ENCODE assay signal across 13 cellular contexts in genomic region chr11:16779436-16779835, GRCh38. TPM values are rescaled to one million over a fixed set of nuclear protein-coding genes. Genes with fewer than 3 reads are reported as not detected.
A peak's percentile ranks its signal among the peaks of the same experiment; 100 is the strongest.
DNase-seq lines count a peak whose midpoint lies in the region; ATAC-seq and TF ChIP-seq lines count a peak whose summit lies in the region.
"Had no signal": no experiment of that assay in that cellular context is flagged by ENCODE, and none has a peak within 500 bp of the region (broad histone marks: within the 10 kb centered on the region; RNA-seq: fewer than 3 reads in every experiment).

No MANE protein-coding gene starts in this region.

- H3K36me3 ChIP-seq in HCT116 (ENCODE audit: control insufficient read depth in 1 of 2, insufficient read depth in 2 of 2, low read length in 2 of 2) (no peaks in the 10 kb centered on the region), SJCRH30 (no peaks in the 10 kb centered on the region)
- H3K36me3 ChIP-seq: BE2C had no signal

- no peaks in the 10 kb centered on the region for H3K79me2 ChIP-seq in HCT116 (ENCODE audit: insufficient read depth, low read length)

- no peak for TF ChIP-seq CTCF in HCT116 (IDR thresholded peaks at IDR 0.05 in 2 of 3, conservative IDR thresholded peaks at IDR 0.05 in 1 of 3; ENCODE audit: borderline replicate concordance in 1 of 3, insufficient read depth in 1 of 3, low read depth in 2 of 3, low read length in 2 of 3)

- DNase-seq in A172 (ENCODE audit: low spot score) (peak; percentile 13), HCT116 (ENCODE audit: low read depth, low spot score) (peak; percentile 12), SKM-1 treated with dmso at 0.1 percent for 144 hours (lab: John Stamatoyannopoulos, UW; ENCODE audit: unreplicated experiment) (peak; percentile 73), iPS-NIHi7 (ENCODE audit: extremely low spot score) (peak; percentile 59), NCI-H1092 treated with DMSO at 0.1 percent for 48 hours (lab: John Stamatoyannopoulos, UW) (no peak), SJCRH30 (no peak), NCI-H526 treated with DMSO at 0.1 percent for 48 hours (lab: John Stamatoyannopoulos, UW) (no peak)
- DNase-seq in stimulated activated CD4-positive, alpha-beta T cell treated with anti-CD3 and anti-CD28 coated beads, Interleukin-4, amount 100 ng/mL, for 1 hour, result no peak
- DNase-seq: activated gamma-delta T cell; BE2C; NCI-H2171; stimulated activated CD4-positive, alpha-beta T cell treated with anti-CD3 and anti-CD28 coated beads, Interleukin-2, amount 100 ng/mL, for 24 hours had no signal

- ATAC-seq in HCT116, result peak; percentile 90
- ATAC-seq: stimulated activated effector memory CD8-positive, alpha-beta T cell treated with anti-CD3 and anti-CD28 coated beads, Interleukin-12 subunit alpha, Interleukin-12 subunit beta, amount 100 ng/mL, for 72 hours had no signal

- BruUV-seq in HCT116 (replicated peaks; lab: Mats Ljungman, UMichigan), result no TSS peak

- peak overlapping the region; percentile 54 for H3K4me2 ChIP-seq in HCT116 (ENCODE audit: low read length)

- H3K27ac ChIP-seq in HCT116 (ENCODE audit: low read depth, low read length) (no peak overlapping the region), SJCRH30 (no peak overlapping the region)

- H3K4me1 ChIP-seq in HCT116 (ENCODE audit: control insufficient read depth in 1 of 2, insufficient read depth in 2 of 2, low read length in 2 of 2), result peaks cover 35 to 45% of the 10 kb centered on the region in 2 experiments
- no peaks in the 10 kb centered on the region for H3K4me1 ChIP-seq in SJCRH30
- H3K4me1 ChIP-seq: BE2C had no signal

- no peak overlapping the region for H2AFZ ChIP-seq in HCT116 (ENCODE audit: low read depth, low read length, poor library complexity, severe bottlenecking)

- H3K9me2 ChIP-seq in HCT116 (ENCODE audit: insufficient read depth), result no peaks in the 10 kb centered on the region

- H3K9me3 ChIP-seq in HCT116 (ENCODE audit: control insufficient read depth in 1 of 2, insufficient read depth in 1 of 2, low read depth in 1 of 2, low read length in 2 of 2), result no peaks in the 10 kb centered on the region
- H3K9me3 ChIP-seq in SJCRH30 (replicated peaks), result no peaks in the 10 kb centered on the region
- H3K9me3 ChIP-seq: BE2C had no signal

- H3K9ac ChIP-seq in HCT116 (ENCODE audit: low read length), result no peak overlapping the region

- TF ChIP-seq RAD21 in HCT116 (IDR thresholded peaks at IDR 0.05; ENCODE audit: low read depth), result no peak

- POLR2A ChIA-PET in HCT116 (lab: Charles Lee), result no interaction called here

- no peak for TF ChIP-seq POLR2A in HCT116 (IDR thresholded peaks at IDR 0.05; ENCODE audit: borderline replicate concordance, extremely low read depth, insufficient read depth, insufficient read length)

- RAD21 ChIA-PET in HCT116 (lab: Charles Lee; ENCODE audit: low non-redundant PET in 1 of 2, low total read pairs in 2 of 2, uncharacterized antibody in 2 of 2, unreplicated experiment in 2 of 2), result no interaction called here

- intact Hi-C loops in HCT116 (cut with micrococcal nuclease), result no loop called here

- H3K27me3 ChIP-seq in HCT116 (ENCODE audit: insufficient read depth, low read length) (no peaks in the 10 kb centered on the region), SJCRH30 (peaks cover 14% of the 10 kb centered on the region; the same call in 1 of the 2 replicates)
- H3K27me3 ChIP-seq: BE2C had no signal

- CTCF ChIA-PET in HCT116 (lab: Charles Lee), result interaction anchor here (0.6 kb wide), 1 partner anchor 129 kb away, joined by 3 read pairs; no protein-coding TSS in a partner anchor

- H4K20me1 ChIP-seq in HCT116 (ENCODE audit: insufficient read depth), result no peaks in the 10 kb centered on the region

- H3K4me3 ChIP-seq in HCT116 (replicated peaks in 1 of 2; ENCODE audit: low read depth in 1 of 2, low read length in 2 of 2) (no peak overlapping the region), SJCRH30 (no peak overlapping the region)

TF ChIP-seq in HCT116, 20 proteins besides CTCF, POLR2A, EP300 and RAD21:
- TF ChIP-seq POLR2AphosphoS5 (IDR thresholded peaks at IDR 0.05; ENCODE audit: low read depth, low read length), result peak; percentile 20; the same call in 1 of the 2 replicates
- TF ChIP-seq, protein P1, sequence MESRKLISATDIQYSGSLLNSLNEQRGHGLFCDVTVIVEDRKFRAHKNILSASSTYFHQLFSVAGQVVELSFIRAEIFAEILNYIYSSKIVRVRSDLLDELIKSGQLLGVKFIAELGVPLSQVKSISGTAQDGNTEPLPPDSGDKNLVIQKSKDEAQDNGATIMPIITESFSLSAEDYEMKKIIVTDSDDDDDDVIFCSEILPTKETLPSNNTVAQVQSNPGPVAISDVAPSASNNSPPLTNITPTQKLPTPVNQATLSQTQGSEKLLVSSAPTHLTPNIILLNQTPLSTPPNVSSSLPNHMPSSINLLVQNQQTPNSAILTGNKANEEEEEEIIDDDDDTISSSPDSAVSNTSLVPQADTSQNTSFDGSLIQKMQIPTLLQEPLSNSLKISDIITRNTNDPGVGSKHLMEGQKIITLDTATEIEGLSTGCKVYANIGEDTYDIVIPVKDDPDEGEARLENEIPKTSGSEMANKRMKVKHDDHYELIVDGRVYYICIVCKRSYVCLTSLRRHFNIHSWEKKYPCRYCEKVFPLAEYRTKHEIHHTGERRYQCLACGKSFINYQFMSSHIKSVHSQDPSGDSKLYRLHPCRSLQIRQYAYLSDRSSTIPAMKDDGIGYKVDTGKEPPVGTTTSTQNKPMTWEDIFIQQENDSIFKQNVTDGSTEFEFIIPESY (IDR thresholded peaks at IDR 0.05; ENCODE audit: extremely low read depth, insufficient replicate concordance, low read length), result no peak

RNA-seq across cellular contexts. Expression of gene C11orf58, which starts 41.0 kb away (rescaled TPM):
- 290 and 301 TPM in 2 replicates for total RNA-seq in A172 (2014; rRNA removed; shearing (Covaris generic))
- total RNA-seq in HCT116 (2021; ENCODE audit: unreplicated experiment), result 108 TPM
- 145 and 150 TPM in 2 replicates for polyA plus RNA-seq in HCT116 (2012)
- total RNA-seq in SJCRH30 (2014; rRNA removed; shearing (Covaris generic)), result 201 and 237 TPM in 2 replicates

Comparison
In these comparisons a context has a peak if more than half of its experiments do, and no peak if none do; other contexts are left out.
1. DNase-seq: peak in A172 (single experiment), HCT116 (single experiment), SKM-1 treated with dmso at 0.1 percent for 144 hours (single experiment) and iPS-NIHi7 (single experiment); none in NCI-H1092 treated with DMSO at 0.1 percent for 48 hours (single experiment), SJCRH30 (0 of 2), NCI-H526 treated with DMSO at 0.1 percent for 48 hours (single experiment) and stimulated activated CD4-positive, alpha-beta T cell treated with anti-CD3 and anti-CD28 coated beads, Interleukin-4, amount 100 ng/mL, for 1 hour (single experiment).